ENCODE assay signal across 9 cellular contexts in the genomic region with DNA sequence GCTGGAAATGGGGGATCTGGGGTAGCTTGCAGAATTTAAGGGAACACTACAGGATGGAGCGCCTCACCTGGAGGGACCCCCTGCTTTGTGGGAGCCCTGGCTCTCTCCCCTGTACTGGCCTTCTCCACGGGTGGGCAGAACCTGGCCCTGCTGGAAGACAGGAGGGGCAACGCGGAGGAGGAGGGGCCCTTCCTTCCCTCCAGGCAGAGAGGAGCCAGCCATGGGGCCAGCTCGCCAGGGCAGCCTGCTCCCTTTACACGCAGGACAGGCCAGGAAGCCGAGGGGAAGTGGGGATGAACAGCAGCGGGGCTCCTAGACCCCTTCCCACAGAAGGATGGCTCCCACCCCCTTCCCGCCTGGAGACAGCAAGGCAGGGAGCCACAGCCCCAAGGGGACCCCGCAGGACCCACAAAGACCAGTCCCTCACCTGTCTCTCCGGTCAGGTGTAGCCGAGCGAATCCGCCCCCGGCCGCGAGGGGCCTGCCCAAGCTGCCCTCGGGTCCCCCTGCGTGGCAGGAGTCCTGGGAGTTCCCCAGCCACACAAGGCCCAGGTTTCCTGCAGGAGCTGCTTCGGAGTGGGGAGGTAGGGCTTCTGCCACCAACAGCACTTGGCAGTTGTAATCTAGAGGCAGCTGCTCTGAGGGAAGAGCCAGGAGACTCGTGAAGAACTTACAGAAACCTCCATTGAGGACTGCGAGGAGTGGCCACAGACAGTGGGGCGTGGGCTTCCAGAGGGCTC. TPM values are rescaled to one million over a fixed set of nuclear protein-coding genes. Genes with fewer than 3 reads are reported as not detected.
DNase-seq lines count a peak whose midpoint lies in the region; ATAC-seq and TF ChIP-seq lines count a peak whose summit lies in the region.
"Had no signal": no experiment of that assay in that cellular context is flagged by ENCODE, and none has a peak within 500 bp of the region (broad histone marks: within the 10 kb centered on the region; RNA-seq: fewer than 3 reads in every experiment).

No MANE protein-coding gene starts in this region.

- H3K36me3 ChIP-seq in CD4-positive, CD25-positive, alpha-beta regulatory T cell (ENCODE audit: control insufficient read depth, insufficient read depth, low read length) = no peaks in the 10 kb centered on the region
- no peaks in the 10 kb centered on the region for H3K36me3 ChIP-seq in breast epithelium

- no peak for TF ChIP-seq POLR2A in breast epithelium (IDR thresholded peaks at IDR 0.05)

- no peak for TF ChIP-seq CTCF in breast epithelium (IDR thresholded peaks at IDR 0.05)

- H3K4me3 Mint-ChIP-seq in CD4-positive, CD25-positive, alpha-beta regulatory T cell = peak overlapping the region; percentile 54 to 81 (median 66)
- H3K4me3 Mint-ChIP-seq in naive thymus-derived CD8-positive, alpha-beta T cell = peak overlapping the region in 9 of 10 donors; percentile 59 to 79 (median 63)

- POLR2A ChIA-PET in naive thymus-derived CD8-positive, alpha-beta T cell (lab: Charles Lee) = interaction anchor here (1.2 to 1.3 kb wide), 2 partner anchors 12 to 66 kb away, joined by 4 read pairs; no protein-coding TSS in a partner anchor

- H3K27ac Mint-ChIP-seq in CD4-positive, CD25-positive, alpha-beta regulatory T cell = no peak overlapping the region
- H3K27ac Mint-ChIP-seq in naive thymus-derived CD8-positive, alpha-beta T cell = peak overlapping the region in 9 of 10 donors; percentile 18 to 77 (median 66)

- no peak for TF ChIP-seq EP300 in Ishikawa (IDR thresholded peaks at IDR 0.05; ENCODE audit: borderline replicate concordance)

- TF ChIP-seq RAD21 in Ishikawa (IDR thresholded peaks at IDR 0.05; ENCODE audit: low read depth) = no peak

- no peaks in the 10 kb centered on the region for H3K9me3 ChIP-seq in CD4-positive, CD25-positive, alpha-beta regulatory T cell (ENCODE audit: control insufficient read depth in 2 of 2, low read length in 2 of 2)
- H3K9me3 ChIP-seq in breast epithelium = no peaks in the 10 kb centered on the region

- H3K4me3 ChIP-seq in CD4-positive, CD25-positive, alpha-beta regulatory T cell (ENCODE audit: low read depth, low read length) = no peak overlapping the region
- no peak overlapping the region for H3K4me3 ChIP-seq in breast epithelium

- H3K36me3 Mint-ChIP-seq in CD4-positive, CD25-positive, alpha-beta regulatory T cell = no peaks in the 10 kb centered on the region
- H3K36me3 Mint-ChIP-seq in naive thymus-derived CD8-positive, alpha-beta T cell = no peaks in the 10 kb centered on the region

- no peak overlapping the region for H3K27ac ChIP-seq in CD4-positive, CD25-positive, alpha-beta regulatory T cell (ENCODE audit: insufficient read depth, low read length, poor library complexity, severe bottlenecking)
- peak overlapping the region in 1 of 2 donors; percentile 91 for H3K27ac ChIP-seq in breast epithelium

- peaks cover 4 to 23% (median 12%) of the 10 kb centered on the region in 4 donors for H3K4me1 Mint-ChIP-seq in CD4-positive, CD25-positive, alpha-beta regulatory T cell
- peaks cover 4 to 35% (median 21%) of the 10 kb centered on the region in 4 donors for H3K4me1 Mint-ChIP-seq in naive thymus-derived CD8-positive, alpha-beta T cell

- H3K9me3 Mint-ChIP-seq in CD4-positive, CD25-positive, alpha-beta regulatory T cell = no peaks in the 10 kb centered on the region
- no peaks in the 10 kb centered on the region for H3K9me3 Mint-ChIP-seq in naive thymus-derived CD8-positive, alpha-beta T cell

- H3K27me3 ChIP-seq in CD4-positive, CD25-positive, alpha-beta regulatory T cell (ENCODE audit: control insufficient read depth, insufficient read depth, low read length) = no peaks in the 10 kb centered on the region
- no peaks in the 10 kb centered on the region for H3K27me3 ChIP-seq in breast epithelium

- intact Hi-C loops in breast epithelium (cut with DNase I; ENCODE audit: low total_unique reads) = loop anchor here (10.0 kb wide), 1 partner anchor 679 kb away; no protein-coding TSS in a partner anchor

- no peak for ATAC-seq in CD4-positive, CD25-positive, alpha-beta regulatory T cell (ENCODE audit: low read depth in 2 of 2)
- no peak for ATAC-seq in naive thymus-derived CD8-positive, alpha-beta T cell
- ATAC-seq in GM21619 (IDR thresholded peaks at IDR 0.05; ENCODE audit: unreplicated experiment) (no peak), HG02678 (IDR thresholded peaks at IDR 0.05; ENCODE audit: unreplicated experiment) (no peak)

- peaks cover 20% of the 10 kb centered on the region for H3K4me1 ChIP-seq in CD4-positive, CD25-positive, alpha-beta regulatory T cell (ENCODE audit: control insufficient read depth, insufficient read depth, low read length, poor library complexity, severe bottlenecking)
- peaks cover 4 to 6% of the 10 kb centered on the region in 2 donors for H3K4me1 ChIP-seq in breast epithelium

- no peak for DNase-seq in CD4-positive, CD25-positive, alpha-beta regulatory T cell
- DNase-seq in breast epithelium (ENCODE audit: low spot score in 2 of 2) (peak; percentile 17 to 43), midbrain (lab: John Stamatoyannopoulos, UW) (no peak), NCI-H2196 (lab: John Stamatoyannopoulos, UW; ENCODE audit: unreplicated experiment) (no peak)
- DNase-seq in naive thymus-derived CD8-positive, alpha-beta T cell = peak in 2 of 10 donors; percentile 16 to 55
- DNase-seq: DMS153 had no signal

- H3K27me3 Mint-ChIP-seq in CD4-positive, CD25-positive, alpha-beta regulatory T cell = no peaks in the 10 kb centered on the region
- H3K27me3 Mint-ChIP-seq in naive thymus-derived CD8-positive, alpha-beta T cell = no peaks in the 10 kb centered on the region

TF ChIP-seq in Ishikawa, 13 proteins besides CTCF, POLR2A, EP300 and RAD21:
- TF ChIP-seq EGR1 (IDR thresholded peaks at IDR 0.05) = peak; percentile 76
- no peak for TF ChIP-seq TEAD4 (IDR thresholded peaks at IDR 0.05)
- no peak for TF ChIP-seq NFIC (IDR thresholded peaks at IDR 0.05)
- TF ChIP-seq, protein P1, sequence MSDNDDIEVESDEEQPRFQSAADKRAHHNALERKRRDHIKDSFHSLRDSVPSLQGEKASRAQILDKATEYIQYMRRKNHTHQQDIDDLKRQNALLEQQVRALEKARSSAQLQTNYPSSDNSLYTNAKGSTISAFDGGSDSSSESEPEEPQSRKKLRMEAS (IDR thresholded peaks at IDR 0.05) = no peak
- peak; percentile 17; the same call in 1 of the 2 replicates for TF ChIP-seq TCF12 (IDR thresholded peaks at IDR 0.05; ENCODE audit: low read depth)
- no peak for TF ChIP-seq CEBPB (IDR thresholded peaks at IDR 0.05)
- TF ChIP-seq TAF1 (IDR thresholded peaks at IDR 0.05; ENCODE audit: low read depth) = no peak
- TF ChIP-seq, protein P2, sequence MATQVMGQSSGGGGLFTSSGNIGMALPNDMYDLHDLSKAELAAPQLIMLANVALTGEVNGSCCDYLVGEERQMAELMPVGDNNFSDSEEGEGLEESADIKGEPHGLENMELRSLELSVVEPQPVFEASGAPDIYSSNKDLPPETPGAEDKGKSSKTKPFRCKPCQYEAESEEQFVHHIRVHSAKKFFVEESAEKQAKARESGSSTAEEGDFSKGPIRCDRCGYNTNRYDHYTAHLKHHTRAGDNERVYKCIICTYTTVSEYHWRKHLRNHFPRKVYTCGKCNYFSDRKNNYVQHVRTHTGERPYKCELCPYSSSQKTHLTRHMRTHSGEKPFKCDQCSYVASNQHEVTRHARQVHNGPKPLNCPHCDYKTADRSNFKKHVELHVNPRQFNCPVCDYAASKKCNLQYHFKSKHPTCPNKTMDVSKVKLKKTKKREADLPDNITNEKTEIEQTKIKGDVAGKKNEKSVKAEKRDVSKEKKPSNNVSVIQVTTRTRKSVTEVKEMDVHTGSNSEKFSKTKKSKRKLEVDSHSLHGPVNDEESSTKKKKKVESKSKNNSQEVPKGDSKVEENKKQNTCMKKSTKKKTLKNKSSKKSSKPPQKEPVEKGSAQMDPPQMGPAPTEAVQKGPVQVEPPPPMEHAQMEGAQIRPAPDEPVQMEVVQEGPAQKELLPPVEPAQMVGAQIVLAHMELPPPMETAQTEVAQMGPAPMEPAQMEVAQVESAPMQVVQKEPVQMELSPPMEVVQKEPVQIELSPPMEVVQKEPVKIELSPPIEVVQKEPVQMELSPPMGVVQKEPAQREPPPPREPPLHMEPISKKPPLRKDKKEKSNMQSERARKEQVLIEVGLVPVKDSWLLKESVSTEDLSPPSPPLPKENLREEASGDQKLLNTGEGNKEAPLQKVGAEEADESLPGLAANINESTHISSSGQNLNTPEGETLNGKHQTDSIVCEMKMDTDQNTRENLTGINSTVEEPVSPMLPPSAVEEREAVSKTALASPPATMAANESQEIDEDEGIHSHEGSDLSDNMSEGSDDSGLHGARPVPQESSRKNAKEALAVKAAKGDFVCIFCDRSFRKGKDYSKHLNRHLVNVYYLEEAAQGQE (IDR thresholded peaks at IDR 0.05; ENCODE audit: low read depth) = no peak
- 0 out of 2 replicates have a peak, but pooled peaks have one; percentile 21 for TF ChIP-seq ZBTB7A (IDR thresholded peaks at IDR 0.05; ENCODE audit: low read depth)
- TF ChIP-seq FOXM1 (IDR thresholded peaks at IDR 0.05; ENCODE audit: borderline replicate concordance, low read depth) = no peak
- no peak for TF ChIP-seq YY1 (IDR thresholded peaks at IDR 0.05; ENCODE audit: low read depth)
- TF ChIP-seq CREB1 (IDR thresholded peaks at IDR 0.05; ENCODE audit: low read depth) = no peak
- TF ChIP-seq, protein P3, sequence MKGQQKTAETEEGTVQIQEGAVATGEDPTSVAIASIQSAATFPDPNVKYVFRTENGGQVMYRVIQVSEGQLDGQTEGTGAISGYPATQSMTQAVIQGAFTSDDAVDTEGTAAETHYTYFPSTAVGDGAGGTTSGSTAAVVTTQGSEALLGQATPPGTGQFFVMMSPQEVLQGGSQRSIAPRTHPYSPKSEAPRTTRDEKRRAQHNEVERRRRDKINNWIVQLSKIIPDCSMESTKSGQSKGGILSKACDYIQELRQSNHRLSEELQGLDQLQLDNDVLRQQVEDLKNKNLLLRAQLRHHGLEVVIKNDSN (IDR thresholded peaks at IDR 0.05) = no peak

RNA-seq across cellular contexts. Expression of a gene that starts 1.6 kb away (rescaled TPM):
- 10.8 TPM for total RNA-seq in CD4-positive, CD25-positive, alpha-beta regulatory T cell
- polyA plus RNA-seq in CD4-positive, CD25-positive, alpha-beta regulatory T cell = 1 to 10 TPM; 4.7 to 6.8 (median 5.0) TPM
- total RNA-seq in breast epithelium = 1 to 10 TPM; 5.6 to 6.7 (median 6.6) TPM
- 10 to 100 TPM; 10.2 to 14.4 TPM for total RNA-seq in naive thymus-derived CD8-positive, alpha-beta T cell
- 10 to 100 TPM in 1 of 3 donors, 1 to 10 TPM in 2; 4.6 to 12.1 (median 9.3) TPM for polyA plus RNA-seq in naive thymus-derived CD8-positive, alpha-beta T cell

Comparison
In these comparisons a context has a peak if more than half of its experiments do, and no peak if none do; other contexts are left out.
1. DNase-seq: peak in breast epithelium (2 of 2); none in CD4-positive, CD25-positive, alpha-beta regulatory T cell (0 of 3), midbrain (single experiment) and NCI-H2196 (single experiment).
2. H3K27ac Mint-ChIP-seq: peak in naive thymus-derived CD8-positive, alpha-beta T cell (9 of 10); none in CD4-positive, CD25-positive, alpha-beta regulatory T cell (0 of 3).